In the genomic region with DNA sequence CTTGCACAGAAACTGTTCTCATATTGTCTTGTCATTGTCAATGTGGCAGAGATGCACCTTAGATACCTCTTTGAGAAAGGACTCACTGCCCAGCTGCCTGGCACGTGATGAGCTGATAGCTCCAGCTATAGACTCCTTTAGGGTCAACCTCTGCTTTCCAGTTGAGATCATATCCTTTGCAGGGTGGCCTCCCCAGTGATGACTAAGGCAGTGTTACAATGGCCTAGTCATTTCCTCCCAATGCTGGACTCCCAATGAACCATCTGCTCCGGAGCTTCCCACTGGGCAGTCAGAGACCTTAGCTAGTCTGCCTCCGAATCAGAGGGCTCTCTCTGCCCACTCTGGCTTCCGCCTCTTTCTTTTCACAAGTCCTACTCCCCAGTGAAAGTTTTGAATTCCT, we compare ENCODE assay signal across 1 cellular context.
TF ChIP-seq lines count a peak whose summit lies in the region.

No MANE protein-coding gene starts in this region.

TF ChIP-seq in GM23338, 12 proteins besides CTCF, POLR2A, EP300 and RAD21 (continued from another document):
- TF ChIP-seq, protein P1, sequence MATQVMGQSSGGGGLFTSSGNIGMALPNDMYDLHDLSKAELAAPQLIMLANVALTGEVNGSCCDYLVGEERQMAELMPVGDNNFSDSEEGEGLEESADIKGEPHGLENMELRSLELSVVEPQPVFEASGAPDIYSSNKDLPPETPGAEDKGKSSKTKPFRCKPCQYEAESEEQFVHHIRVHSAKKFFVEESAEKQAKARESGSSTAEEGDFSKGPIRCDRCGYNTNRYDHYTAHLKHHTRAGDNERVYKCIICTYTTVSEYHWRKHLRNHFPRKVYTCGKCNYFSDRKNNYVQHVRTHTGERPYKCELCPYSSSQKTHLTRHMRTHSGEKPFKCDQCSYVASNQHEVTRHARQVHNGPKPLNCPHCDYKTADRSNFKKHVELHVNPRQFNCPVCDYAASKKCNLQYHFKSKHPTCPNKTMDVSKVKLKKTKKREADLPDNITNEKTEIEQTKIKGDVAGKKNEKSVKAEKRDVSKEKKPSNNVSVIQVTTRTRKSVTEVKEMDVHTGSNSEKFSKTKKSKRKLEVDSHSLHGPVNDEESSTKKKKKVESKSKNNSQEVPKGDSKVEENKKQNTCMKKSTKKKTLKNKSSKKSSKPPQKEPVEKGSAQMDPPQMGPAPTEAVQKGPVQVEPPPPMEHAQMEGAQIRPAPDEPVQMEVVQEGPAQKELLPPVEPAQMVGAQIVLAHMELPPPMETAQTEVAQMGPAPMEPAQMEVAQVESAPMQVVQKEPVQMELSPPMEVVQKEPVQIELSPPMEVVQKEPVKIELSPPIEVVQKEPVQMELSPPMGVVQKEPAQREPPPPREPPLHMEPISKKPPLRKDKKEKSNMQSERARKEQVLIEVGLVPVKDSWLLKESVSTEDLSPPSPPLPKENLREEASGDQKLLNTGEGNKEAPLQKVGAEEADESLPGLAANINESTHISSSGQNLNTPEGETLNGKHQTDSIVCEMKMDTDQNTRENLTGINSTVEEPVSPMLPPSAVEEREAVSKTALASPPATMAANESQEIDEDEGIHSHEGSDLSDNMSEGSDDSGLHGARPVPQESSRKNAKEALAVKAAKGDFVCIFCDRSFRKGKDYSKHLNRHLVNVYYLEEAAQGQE (IDR thresholded peaks at IDR 0.05; ENCODE audit: unreplicated experiment): no peak
- no peak for TF ChIP-seq ZNF331 (CRISPR knock-in tag; IDR thresholded peaks at IDR 0.05; ENCODE audit: low read depth)
- TF ChIP-seq, protein P2, sequence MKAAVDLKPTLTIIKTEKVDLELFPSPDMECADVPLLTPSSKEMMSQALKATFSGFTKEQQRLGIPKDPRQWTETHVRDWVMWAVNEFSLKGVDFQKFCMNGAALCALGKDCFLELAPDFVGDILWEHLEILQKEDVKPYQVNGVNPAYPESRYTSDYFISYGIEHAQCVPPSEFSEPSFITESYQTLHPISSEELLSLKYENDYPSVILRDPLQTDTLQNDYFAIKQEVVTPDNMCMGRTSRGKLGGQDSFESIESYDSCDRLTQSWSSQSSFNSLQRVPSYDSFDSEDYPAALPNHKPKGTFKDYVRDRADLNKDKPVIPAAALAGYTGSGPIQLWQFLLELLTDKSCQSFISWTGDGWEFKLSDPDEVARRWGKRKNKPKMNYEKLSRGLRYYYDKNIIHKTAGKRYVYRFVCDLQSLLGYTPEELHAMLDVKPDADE (IDR thresholded peaks at IDR 0.05): no peak
TF ChIP-seq in GM23338: peak in this region for 0.
